Comparison of ENCODE assay signal across 25 cellular contexts in genomic region chr3:157830865-157831264, GRCh38.
"Had no signal": no experiment of that assay in that cellular context is flagged by ENCODE, and none has a peak within 500 bp of the region (broad histone marks: within the 10 kb centered on the region; RNA-seq: fewer than 3 reads in every experiment).

No MANE protein-coding gene starts in this region.

- H3K4me1 Mint-ChIP-seq: central memory CD8-positive, alpha-beta T cell; natural killer cell; stimulated activated memory B cell treated with anti-CD40 and anti-IgM and Interleukin-4, amounts not matched to agents 10 μg/mL and 1 μg/mL and 100 μg/mL, for 72 hours had no signal

- H3K36me3 Mint-ChIP-seq: activated naive CD8-positive, alpha-beta T cell; natural killer cell; stimulated activated memory B cell treated with anti-CD40 and anti-IgM and Interleukin-4, amounts not matched to agents 10 μg/mL and 1 μg/mL and 100 μg/mL, for 72 hours had no signal

- H3K4me2 ChIP-seq: smooth muscle cell had no signal

- H3K4me3 Mint-ChIP-seq: activated naive CD8-positive, alpha-beta T cell; central memory CD8-positive, alpha-beta T cell; natural killer cell; stimulated activated memory B cell treated with anti-CD40 and anti-IgM and Interleukin-4, amounts not matched to agents 10 μg/mL and 1 μg/mL and 100 μg/mL, for 72 hours had no signal

- H3K27ac Mint-ChIP-seq: activated naive CD8-positive, alpha-beta T cell; natural killer cell; stimulated activated memory B cell treated with anti-CD40 and anti-IgM and Interleukin-4, amounts not matched to agents 10 μg/mL and 1 μg/mL and 100 μg/mL, for 72 hours had no signal

- H3K36me3 ChIP-seq: colonic mucosa, left lung, lower lobe of right lung, pancreas, stomach, tibial artery had no signal

- H3K4me1 ChIP-seq: colonic mucosa, left lung, lower lobe of right lung, pancreas, psoas muscle, stomach had no signal

- H3K9me3 ChIP-seq: colonic mucosa, pancreas, psoas muscle had no signal

- DNase-seq: activated CD4-positive, alpha-beta T cell treated with anti-CD3 and anti-CD28 coated beads for 4 hours; activated CD4-positive, alpha-beta T cell treated with anti-CD3 and anti-CD28 coated beads, Interleukin-2, amount 50 U/mL, for 4 hours; activated effector memory CD4-positive, alpha-beta T cell treated with Interleukin-2 at 50 U/mL for 16 hours; activated naive CD4-positive, alpha-beta T cell treated with Interleukin-2 at 50 U/mL for 16 hours; activated T-cell treated with anti-CD3 and anti-CD28 coated beads for 4 hours; anterior cingulate cortex; colonic mucosa; effector CD8-positive, alpha-beta T cell; head of caudate nucleus; hippocampal formation; left lung; lower lobe of right lung; mesendoderm; natural killer cell; pancreas; psoas muscle; stimulated activated CD4-positive, alpha-beta T cell treated with anti-CD3 and anti-CD28 coated beads, Interleukin-1b, Interleukin-23, amount 100 ng/mL, for 48 hours; stimulated activated CD4-positive, alpha-beta T cell treated with anti-CD3 and anti-CD28 coated beads, Interleukin-4, amount 100 ng/mL, for 4 hours; stimulated activated CD8-positive, alpha-beta memory T cell treated with anti-CD3 and anti-CD28 coated beads, Interleukin-4, amount 100 ng/mL, for 48 hours; stomach; tibial artery had no signal

- H3K27me3 ChIP-seq: colonic mucosa, left lung, pancreas, stomach, tibial artery had no signal

- ATAC-seq: left lung; lower lobe of right lung; natural killer cell; pancreas; psoas muscle; stimulated activated memory B cell treated with anti-CD40 and anti-IgM and Interleukin-4, amounts not matched to agents 10 μg/mL and 1 μg/mL and 100 μg/mL, for 72 hours had no signal

- H3K4me3 ChIP-seq: colonic mucosa, left lung, lower lobe of right lung, pancreas, psoas muscle, smooth muscle cell, stomach, tibial artery had no signal

- H3K27ac ChIP-seq: colonic mucosa, left lung, lower lobe of right lung, pancreas, psoas muscle, stomach, tibial artery had no signal
